11 cellular contexts compared by ENCODE assay signal in genomic region chr1:61853545-61853944, GRCh38.
DNase-seq lines count a peak whose midpoint lies in the region; ATAC-seq and TF ChIP-seq lines count a peak whose summit lies in the region.
"Had no signal": no experiment of that assay in that cellular context is flagged by ENCODE, and none has a peak within 500 bp of the region (broad histone marks: within the 10 kb centered on the region; RNA-seq: fewer than 3 reads in every experiment).

No MANE protein-coding gene starts in this region.

- H3K27ac Mint-ChIP-seq in brain: peak overlapping the region in 3 of 5 experiments; percentile 10 to 50 (median 21)
- H3K27ac Mint-ChIP-seq in activated T-cell treated with anti-CD3 and anti-CD28 coated beads, Interleukin-2, amount 50 U/mL, for 24 hours: no peak overlapping the region
- H3K27ac Mint-ChIP-seq in CD8-positive, alpha-beta T cell: no peak overlapping the region
- H3K27ac Mint-ChIP-seq: activated CD4-positive, alpha-beta T cell treated with anti-CD3 and anti-CD28 coated beads, Interleukin-2, amount 10 ng/mL, durations not matched to agents 7 days and 5 days; dendritic cell treated with granulocyte-macrophage colony-stimulating factor and Interleukin-4, amounts not matched to agents 40 ng/mL and 50 ng/mL, for 4 days; memory B cell had no signal

- no peak overlapping the region for H3K4me3 ChIP-seq in CD8-positive, alpha-beta T cell (ENCODE audit: low read depth, low read length)

- peaks cover 4% of the 10 kb centered on the region for H3K36me3 ChIP-seq in CD8-positive, alpha-beta T cell (ENCODE audit: insufficient read depth, low read length)

- H3K36me3 Mint-ChIP-seq in brain: peaks cover 11% of the 10 kb centered on the region
- H3K36me3 Mint-ChIP-seq in activated T-cell treated with anti-CD3 and anti-CD28 coated beads, Interleukin-2, amount 50 U/mL, for 24 hours (ENCODE audit: low read depth): peaks cover 22% of the 10 kb centered on the region
- peaks cover 27% of the 10 kb centered on the region for H3K36me3 Mint-ChIP-seq in CD8-positive, alpha-beta T cell

- POLR2A ChIA-PET in CD8-positive, alpha-beta T cell (lab: Charles Lee): no interaction called here

- H3K27me3 ChIP-seq in CD8-positive, alpha-beta T cell (ENCODE audit: insufficient read depth, low read length): no peaks in the 10 kb centered on the region

- no peaks in the 10 kb centered on the region for H3K9me3 Mint-ChIP-seq in brain
- no peaks in the 10 kb centered on the region for H3K9me3 Mint-ChIP-seq in activated T-cell treated with anti-CD3 and anti-CD28 coated beads, Interleukin-2, amount 50 U/mL, for 24 hours
- H3K9me3 Mint-ChIP-seq in CD8-positive, alpha-beta T cell: no peaks in the 10 kb centered on the region
- H3K9me3 Mint-ChIP-seq: activated CD4-positive, alpha-beta T cell treated with anti-CD3 and anti-CD28 coated beads, Interleukin-2, amount 10 ng/mL, durations not matched to agents 7 days and 5 days; dendritic cell treated with granulocyte-macrophage colony-stimulating factor and Interleukin-4, amounts not matched to agents 40 ng/mL and 50 ng/mL, for 4 days; memory B cell had no signal

- H3K4me1 ChIP-seq in CD8-positive, alpha-beta T cell (ENCODE audit: insufficient read depth, low read length): no peaks in the 10 kb centered on the region

- no peaks in the 10 kb centered on the region for H3K27me3 Mint-ChIP-seq in brain
- H3K27me3 Mint-ChIP-seq in activated T-cell treated with anti-CD3 and anti-CD28 coated beads, Interleukin-2, amount 50 U/mL, for 24 hours: no peaks in the 10 kb centered on the region
- H3K27me3 Mint-ChIP-seq in CD8-positive, alpha-beta T cell (ENCODE audit: low read depth): no peaks in the 10 kb centered on the region
- H3K27me3 Mint-ChIP-seq: activated CD4-positive, alpha-beta T cell treated with anti-CD3 and anti-CD28 coated beads, Interleukin-2, amount 10 ng/mL, durations not matched to agents 7 days and 5 days; dendritic cell treated with granulocyte-macrophage colony-stimulating factor and Interleukin-4, amounts not matched to agents 40 ng/mL and 50 ng/mL, for 4 days; memory B cell had no signal

- peaks cover 32% of the 10 kb centered on the region for H3K4me1 Mint-ChIP-seq in brain
- no peaks in the 10 kb centered on the region for H3K4me1 Mint-ChIP-seq in activated T-cell treated with anti-CD3 and anti-CD28 coated beads, Interleukin-2, amount 50 U/mL, for 24 hours (ENCODE audit: low read depth)
- H3K4me1 Mint-ChIP-seq in CD8-positive, alpha-beta T cell (ENCODE audit: low read depth): no peaks in the 10 kb centered on the region
- H3K4me1 Mint-ChIP-seq: activated CD4-positive, alpha-beta T cell treated with anti-CD3 and anti-CD28 coated beads, Interleukin-2, amount 10 ng/mL, durations not matched to agents 7 days and 5 days; memory B cell had no signal

- no peak overlapping the region for H3K4me3 Mint-ChIP-seq in brain
- H3K4me3 Mint-ChIP-seq in activated T-cell treated with anti-CD3 and anti-CD28 coated beads, Interleukin-2, amount 50 U/mL, for 24 hours: no peak overlapping the region
- no peak overlapping the region for H3K4me3 Mint-ChIP-seq in CD8-positive, alpha-beta T cell
- H3K4me3 Mint-ChIP-seq: activated CD4-positive, alpha-beta T cell treated with anti-CD3 and anti-CD28 coated beads, Interleukin-2, amount 10 ng/mL, durations not matched to agents 7 days and 5 days; dendritic cell treated with granulocyte-macrophage colony-stimulating factor and Interleukin-4, amounts not matched to agents 40 ng/mL and 50 ng/mL, for 4 days; memory B cell had no signal

- H3K27ac ChIP-seq in CD8-positive, alpha-beta T cell (ENCODE audit: low read depth, low read length): no peak overlapping the region

- H3K9me3 ChIP-seq in CD8-positive, alpha-beta T cell (ENCODE audit: low read length): no peaks in the 10 kb centered on the region

- CTCF ChIA-PET in CD8-positive, alpha-beta T cell (lab: Charles Lee): interaction anchor here (0.7 to 4.7 kb wide), 6 partner anchors 11 to 875 kb away, joined by 3 to 40 read pairs (median 4); no protein-coding TSS in a partner anchor

- intact Hi-C loops in CD8-positive, alpha-beta T cell (cut with DNase I, micrococcal nuclease): loop anchor here (2.0 to 10.0 kb wide), 9 partner anchors 129 to 1876 kb away; partner anchors contain the start of gene TM2D1 (in 1 of the 2)

- TF ChIP-seq CTCF in brain (conservative IDR thresholded peaks at IDR 0.05): peak; percentile 49 to 69
- TF ChIP-seq CTCF in CD8-positive, alpha-beta T cell (IDR thresholded peaks at IDR 0.05): no peak

- no peak for ATAC-seq in GM19328 (IDR thresholded peaks at IDR 0.05; ENCODE audit: unreplicated experiment)
- ATAC-seq in CD8-positive, alpha-beta T cell: no peak

- DNase-seq in DMS114 treated with DMSO at 0.1 percent for 48 hours (lab: John Stamatoyannopoulos, UW; ENCODE audit: unreplicated experiment): peak; percentile 42
- peak; percentile 44 for DNase-seq in NAMALWA (ENCODE audit: low spot score)
- peak; percentile 14 for DNase-seq in midbrain (lab: John Stamatoyannopoulos, UW)
- DNase-seq in activated T-cell treated with anti-CD3 and anti-CD28 coated beads, Interleukin-2, amount 50 U/mL, for 24 hours: no peak
- no peak for DNase-seq in NCI-H226
- no peak for DNase-seq in CD8-positive, alpha-beta T cell
- DNase-seq: activated CD4-positive, alpha-beta T cell treated with anti-CD3 and anti-CD28 coated beads, Interleukin-2, amount 10 ng/mL, durations not matched to agents 7 days and 5 days had no signal

Comparison
In these comparisons a context has a peak if more than half of its experiments do, and no peak if none do; other contexts are left out.
1. DNase-seq: peak in DMS114 treated with DMSO at 0.1 percent for 48 hours (single experiment), NAMALWA (single experiment) and midbrain (single experiment); none in activated T-cell treated with anti-CD3 and anti-CD28 coated beads, Interleukin-2, amount 50 U/mL, for 24 hours (single experiment), NCI-H226 (single experiment) and CD8-positive, alpha-beta T cell (0 of 7).
2. H3K27ac Mint-ChIP-seq: peak in brain (3 of 5); none in activated T-cell treated with anti-CD3 and anti-CD28 coated beads, Interleukin-2, amount 50 U/mL, for 24 hours (single experiment) and CD8-positive, alpha-beta T cell (single experiment).